8 cellular contexts compared by ENCODE assay signal in genomic region chr17:8057691-8058114, GRCh38. TPM values are rescaled to one million over a fixed set of nuclear protein-coding genes. Genes with fewer than 3 reads are reported as not detected.
A peak's percentile ranks its signal among the peaks of the same experiment; 100 is the strongest.
DNase-seq lines count a peak whose midpoint lies in the region; ATAC-seq and TF ChIP-seq lines count a peak whose summit lies in the region.

No MANE protein-coding gene starts in this region.

- CTCF ChIA-PET in Panc1 (lab: Charles Lee): interaction anchor here (0.6 to 1.4 kb wide), 4 partner anchors 21 to 65 kb away, joined by 3 to 10 read pairs (median 4); no protein-coding TSS in a partner anchor
- CTCF ChIA-PET in activated naive CD4-positive, alpha-beta T cell treated with anti-CD3 and anti-CD28 coated beads for 36 hours (lab: Charles Lee): interaction anchor here (0.5 to 8.4 kb wide), 30 partner anchors 8 to 242 kb away, joined by 3 to 204 read pairs (median 5); partner anchors contain the start of genes CNTROB, PER1, SLC25A35 and TRAPPC1

- H2AFZ ChIP-seq in neural progenitor cell (replicated peaks): no peak overlapping the region

- H3K36me3 Mint-ChIP-seq in activated naive CD4-positive, alpha-beta T cell treated with anti-CD3 and anti-CD28 coated beads for 36 hours (ENCODE audit: low read depth): no peaks in the 10 kb centered on the region
- H3K36me3 Mint-ChIP-seq in neural progenitor cell: no peaks in the 10 kb centered on the region

- no peak overlapping the region for H3K27ac Mint-ChIP-seq in activated naive CD4-positive, alpha-beta T cell treated with anti-CD3 and anti-CD28 coated beads for 36 hours
- H3K27ac Mint-ChIP-seq in neural progenitor cell: no peak overlapping the region

- H3K4me2 ChIP-seq in neural progenitor cell: peak overlapping the region; percentile 41

- H3K4me1 ChIP-seq in Panc1 (ENCODE audit: control insufficient read depth, insufficient read depth, low read length) (peaks cover 10% of the 10 kb centered on the region), gastroesophageal sphincter (peaks cover 0 to 12% (median 0%) of the 10 kb centered on the region in 3 donors), neural progenitor cell (peaks cover 11% of the 10 kb centered on the region)

- TF ChIP-seq EP300 in gastroesophageal sphincter (IDR thresholded peaks at IDR 0.05): no peak

- peaks cover 49% of the 10 kb centered on the region for H3K27me3 Mint-ChIP-seq in activated naive CD4-positive, alpha-beta T cell treated with anti-CD3 and anti-CD28 coated beads for 36 hours (ENCODE audit: low read depth)
- H3K27me3 Mint-ChIP-seq in neural progenitor cell (ENCODE audit: insufficient read depth, low read depth): peaks cover 35% of the 10 kb centered on the region

- H3K27me3 ChIP-seq in Panc1 (ENCODE audit: control insufficient read depth, insufficient read depth, low read length) (peaks cover 4% of the 10 kb centered on the region), gastroesophageal sphincter (peaks cover 71% of the 10 kb centered on the region), neural progenitor cell (peaks cover 70% of the 10 kb centered on the region)

- TF ChIP-seq POLR2A in gastroesophageal sphincter (IDR thresholded peaks at IDR 0.05): no peak

- no TSS peak for BruUV-seq in Panc1 (replicated peaks; lab: Mats Ljungman, UMichigan)

- no peaks in the 10 kb centered on the region for H3K36me3 ChIP-seq in Panc1 (ENCODE audit: control insufficient read depth, insufficient read depth, low read length)
- H3K36me3 ChIP-seq in gastroesophageal sphincter: no peaks in the 10 kb centered on the region
- no peaks in the 10 kb centered on the region for H3K36me3 ChIP-seq in neural progenitor cell

- ATAC-seq in Panc1 (peak; percentile 89), gastroesophageal sphincter (peak; percentile 83), GM18907 (IDR thresholded peaks at IDR 0.05; ENCODE audit: unreplicated experiment) (no peak), HG03159 (IDR thresholded peaks at IDR 0.05; ENCODE audit: unreplicated experiment) (no peak)

- WGBS in gastroesophageal sphincter (ENCODE audit: low coverage in 1 of 2), 2 donors: 0 to 17% methylated on average over 3 to 9 of the region's 14 CpGs

- no peak overlapping the region for H3K27ac ChIP-seq in Panc1 (ENCODE audit: low read length)
- no peak overlapping the region for H3K27ac ChIP-seq in gastroesophageal sphincter
- H3K27ac ChIP-seq in neural progenitor cell: no peak overlapping the region

- peaks cover 6% of the 10 kb centered on the region for H3F3A ChIP-seq in neural progenitor cell (ENCODE audit: low read depth)

- intact Hi-C loops in Panc1 (cut with micrococcal nuclease; ENCODE audit: unreplicated experiment): loop anchor here (10.0 kb wide), 1 partner anchor 63 kb away; no protein-coding TSS in a partner anchor
- intact Hi-C loops in activated naive CD4-positive, alpha-beta T cell treated with anti-CD3 and anti-CD28 coated beads for 36 hours (cut with micrococcal nuclease): loop anchor here (1.0 to 2.0 kb wide), 5 partner anchors 41 to 314 kb away; partner anchors contain the start of gene NAA38

- POLR2A ChIA-PET in Panc1 (lab: Charles Lee): interaction anchor here (0.6 kb wide), 1 partner anchor 79 kb away, joined by 3 read pairs; no protein-coding TSS in a partner anchor

- H3K9me3 ChIP-seq in Panc1 (ENCODE audit: control insufficient read depth, insufficient read depth, low read depth, low read length) (no peaks in the 10 kb centered on the region), gastroesophageal sphincter (no peaks in the 10 kb centered on the region), neural progenitor cell (ENCODE audit: low read depth) (no peaks in the 10 kb centered on the region)

- no peak overlapping the region for H3K9ac ChIP-seq in neural progenitor cell

- H3K9me3 Mint-ChIP-seq in activated naive CD4-positive, alpha-beta T cell treated with anti-CD3 and anti-CD28 coated beads for 36 hours: no peaks in the 10 kb centered on the region
- H3K9me3 Mint-ChIP-seq in neural progenitor cell: no peaks in the 10 kb centered on the region

- DNase-seq in G401 (ENCODE audit: low spot score) (peak; percentile 88), Kasumi-1 (lab: John Stamatoyannopoulos, UW) (peak; percentile 73 to 74), Panc1 (ENCODE audit: low read depth, low spot score) (peak; percentile 75), neural progenitor cell (ENCODE audit: low spot score) (peak; percentile 89)
- DNase-seq in activated naive CD4-positive, alpha-beta T cell treated with anti-CD3 and anti-CD28 coated beads for 36 hours: peak; percentile 60

- H3K4me3 ChIP-seq in Panc1 (ENCODE audit: low read depth in 2 of 2, low read length in 2 of 2): peak overlapping the region; percentile 12; a peak in 3 of 4 replicates
- H3K4me3 ChIP-seq in gastroesophageal sphincter: no peak overlapping the region
- no peak overlapping the region for H3K4me3 ChIP-seq in neural progenitor cell

- no peak overlapping the region for H3K4me3 Mint-ChIP-seq in activated naive CD4-positive, alpha-beta T cell treated with anti-CD3 and anti-CD28 coated beads for 36 hours
- H3K4me3 Mint-ChIP-seq in neural progenitor cell: no peak overlapping the region

- peaks cover under 1% of the 10 kb centered on the region for H4K20me1 ChIP-seq in neural progenitor cell (ENCODE audit: low read depth)

- TF ChIP-seq CTCF in Panc1 (IDR thresholded peaks at IDR 0.05): peak; percentile 84
- peak; percentile 67 to 86 (median 78) for TF ChIP-seq CTCF in gastroesophageal sphincter (IDR thresholded peaks at IDR 0.05)
- peak; percentile 76 for TF ChIP-seq CTCF in neural progenitor cell (IDR thresholded peaks at IDR 0.05)

- in situ Hi-C loops in G401 (cut with HindIII; ENCODE audit: low sequenced_read_pairs): loop anchor here (5.0 kb wide), 1 partner anchor 45 kb away; no protein-coding TSS in a partner anchor
- in situ Hi-C loops in Panc1 (cut with HindIII; ENCODE audit: low pct_unique_long_range_greater_than_20kb, low sequenced_read_pairs): no loop called here

- no peaks in the 10 kb centered on the region for H3K79me2 ChIP-seq in neural progenitor cell (ENCODE audit: low read depth)

- peaks cover 3% of the 10 kb centered on the region for H3K4me1 Mint-ChIP-seq in activated naive CD4-positive, alpha-beta T cell treated with anti-CD3 and anti-CD28 coated beads for 36 hours (ENCODE audit: low read depth)
- peaks cover 8% of the 10 kb centered on the region for H3K4me1 Mint-ChIP-seq in neural progenitor cell

RNA-seq across cellular contexts. Expression of gene ALOX15B, which starts 18.8 kb away (rescaled TPM):
- not detected in 2 replicates for total RNA-seq in G401 (2014; rRNA removed; shearing (Covaris generic))
- not detected for total RNA-seq in Panc1 (2021; ENCODE audit: unreplicated experiment)
- polyA plus RNA-seq in Panc1 (2012; ENCODE audit: insufficient read length): not detected
- not detected for total RNA-seq in activated naive CD4-positive, alpha-beta T cell treated with anti-CD3 and anti-CD28 coated beads for 36 hours
- total RNA-seq in gastroesophageal sphincter: 1 to 10 TPM in 3 of 4 donors, under 1 TPM in 1; 0.69 to 5.6 (median 2.8) TPM
- 0.06 TPM in 1 of 2 replicates, not detected in the other for total RNA-seq in neural progenitor cell (ENCODE audit: low replicate concordance)

RNA-seq across cellular contexts. Expression of gene ALOX12B, which starts 29.8 kb away (rescaled TPM):
- not detected in 2 replicates for total RNA-seq in G401 (2014; rRNA removed; shearing (Covaris generic))
- not detected for total RNA-seq in Panc1 (2021; ENCODE audit: unreplicated experiment)
- polyA plus RNA-seq in Panc1 (2012; ENCODE audit: insufficient read length): 0.46 TPM
- total RNA-seq in activated naive CD4-positive, alpha-beta T cell treated with anti-CD3 and anti-CD28 coated beads for 36 hours: 1 to 10 TPM; 2.0 to 2.1 TPM
- under 1 TPM in 1 of 4 donors, not detected in 3; 0.17 TPM for total RNA-seq in gastroesophageal sphincter
- 0.28 TPM in 1 of 2 replicates, not detected in the other for total RNA-seq in neural progenitor cell (ENCODE audit: low replicate concordance)

RNA-seq across cellular contexts. Expression of gene GUCY2D, which starts 55.3 kb away (rescaled TPM):
- 0.06 TPM in 1 of 2 replicates, not detected in the other for total RNA-seq in G401 (2014; rRNA removed; shearing (Covaris generic))
- not detected for total RNA-seq in Panc1 (2021; ENCODE audit: unreplicated experiment)
- polyA plus RNA-seq in Panc1 (2012; ENCODE audit: insufficient read length): not detected
- not detected for total RNA-seq in activated naive CD4-positive, alpha-beta T cell treated with anti-CD3 and anti-CD28 coated beads for 36 hours
- total RNA-seq in gastroesophageal sphincter: not detected
- total RNA-seq in neural progenitor cell (ENCODE audit: low replicate concordance): 0.37 TPM in 1 of 2 replicates, not detected in the other

Comparison
In these comparisons a context has a peak if more than half of its experiments do, and no peak if none do; other contexts are left out.
1. ATAC-seq: peak in Panc1 (single experiment) and gastroesophageal sphincter (single experiment); none in GM18907 (single experiment) and HG03159 (single experiment).
2. H3K4me3 ChIP-seq: peak in Panc1 (2 of 2); none in gastroesophageal sphincter (0 of 2) and neural progenitor cell (single experiment).
3. Peak in every context shown above with its lines, with median percentiles within 50 percentile points of each other: DNase-seq and CTCF ChIP-seq.